Comparison of ENCODE assay signal across 9 cellular contexts in genomic region chr3:98733778-98734281, GRCh38. TPM values are rescaled to one million over a fixed set of nuclear protein-coding genes. Genes with fewer than 3 reads are reported as not detected.
DNase-seq lines count a peak whose midpoint lies in the region; ATAC-seq and TF ChIP-seq lines count a peak whose summit lies in the region.
"Had no signal": no experiment of that assay in that cellular context is flagged by ENCODE, and none has a peak within 500 bp of the region (broad histone marks: within the 10 kb centered on the region; RNA-seq: fewer than 3 reads in every experiment).

No MANE protein-coding gene starts in this region.

- WGBS in HUES64, result 11% methylated on average over 16 of the region's 16 CpGs
- WGBS in liver, result under 1% methylated on average over 16 of the region's 16 CpGs
- 26 to 45% methylated on average over 16 of the region's 16 CpGs for WGBS in thyroid gland, 2 donors

- H3K4me3 Mint-ChIP-seq in MCF 10A (ENCODE audit: unreplicated experiment), result peak overlapping the region; percentile 76

- intact Hi-C loops in MCF 10A (cut with micrococcal nuclease), result loop anchor here (2.0 kb wide), 1 partner anchor 45 kb away; no protein-coding TSS in a partner anchor
- intact Hi-C loops in thyroid gland (cut with DNase I), result loop anchor here (10.0 kb wide), 1 partner anchor 51 kb away; no protein-coding TSS in a partner anchor

- no peak overlapping the region for H3K27ac ChIP-seq in HUES64 (ENCODE audit: low read depth, low read length)
- peak overlapping the region; percentile 90 to 94 for H3K27ac ChIP-seq in liver (ENCODE audit: low read depth in 1 of 2, low read length in 2 of 2)
- peak overlapping the region in 1 of 3 donors; percentile 92 for H3K27ac ChIP-seq in thyroid gland
- no peak overlapping the region for H3K27ac ChIP-seq in WERI-Rb-1
- H3K27ac ChIP-seq: C4-2B had no signal

- peaks cover 42% of the 10 kb centered on the region for H3K27me3 ChIP-seq in HUES64 (ENCODE audit: insufficient read depth, low read length)
- no peaks in the 10 kb centered on the region for H3K27me3 ChIP-seq in liver (ENCODE audit: control insufficient read depth in 4 of 4, insufficient read depth in 4 of 4, low read length in 3 of 4)
- no peaks in the 10 kb centered on the region for H3K27me3 ChIP-seq in thyroid gland
- peaks cover 17% of the 10 kb centered on the region for H3K27me3 ChIP-seq in WERI-Rb-1 (ENCODE audit: insufficient read depth, low read depth, severe bottlenecking)

- no peaks in the 10 kb centered on the region for H3K27me3 Mint-ChIP-seq in MCF 10A (ENCODE audit: insufficient read depth, unreplicated experiment)

- no peaks in the 10 kb centered on the region for H3K36me3 Mint-ChIP-seq in MCF 10A (ENCODE audit: insufficient read depth, unreplicated experiment)

- peaks cover 12% of the 10 kb centered on the region for H3K4me1 Mint-ChIP-seq in MCF 10A (ENCODE audit: insufficient read depth, unreplicated experiment)

- H3K9me3 ChIP-seq in HUES64 (ENCODE audit: insufficient read depth, low read depth, low read length) (no peaks in the 10 kb centered on the region), liver (ENCODE audit: control insufficient read depth in 4 of 4, low read length in 3 of 4) (no peaks in the 10 kb centered on the region), thyroid gland (no peaks in the 10 kb centered on the region), WERI-Rb-1 (ENCODE audit: severe bottlenecking) (no peaks in the 10 kb centered on the region)

- H3K4me3 ChIP-seq in HUES64 (ENCODE audit: low read length) (peak overlapping the region; percentile 84), liver (ENCODE audit: low read depth in 1 of 3, low read length in 3 of 3) (peak overlapping the region; percentile 89 to 97 (median 96)), thyroid gland (replicated peaks in 1 of 3) (peak overlapping the region; percentile 63 to 86 (median 84)), WERI-Rb-1 (ENCODE audit: low read depth, low read length) (no peak overlapping the region)

- no peak for TF ChIP-seq POLR2A in thyroid gland (IDR thresholded peaks at IDR 0.05)

- CTCF ChIA-PET in MCF 10A (lab: Yijun Ruan, JAX), result interaction anchor here (0.7 to 1.5 kb wide), 6 partner anchors 22 to 772 kb away, joined by 3 to 6 read pairs (median 3); no protein-coding TSS in a partner anchor

- H3K9me3 Mint-ChIP-seq in MCF 10A (ENCODE audit: unreplicated experiment), result peaks cover 8% of the 10 kb centered on the region

- peak overlapping the region; percentile 30 for H3K27ac Mint-ChIP-seq in MCF 10A (ENCODE audit: low read depth, unreplicated experiment)

- H3K9ac ChIP-seq in HUES64 (ENCODE audit: low read depth, low read length) (peak overlapping the region; percentile 74; the same call in 1 of the 2 replicates), liver (ENCODE audit: low read depth in 1 of 2, low read length in 2 of 2) (peak overlapping the region; percentile 81 to 97)

- TF ChIP-seq CTCF in MCF 10A (IDR thresholded peaks at IDR 0.05; ENCODE audit: unreplicated experiment) (no peak), liver (IDR thresholded peaks at IDR 0.05; ENCODE audit: low read depth, low read length, missing input control) (peak; percentile 17), thyroid gland (IDR thresholded peaks at IDR 0.05) (no peak), WERI-Rb-1 (IDR thresholded peaks at IDR 0.05; ENCODE audit: low read depth, low read length) (no peak)

- POLR2A ChIA-PET in MCF 10A (lab: Yijun Ruan, JAX), result interaction anchor here (0.7 to 3.2 kb wide), 2 partner anchors 44 to 350 kb away, joined by 3 to 19 read pairs; no protein-coding TSS in a partner anchor

- H3K4me1 ChIP-seq in HUES64 (ENCODE audit: insufficient read depth, low read length), result peaks cover 14% of the 10 kb centered on the region
- peaks cover 9 to 28% (median 16%) of the 10 kb centered on the region in 4 donors for H3K4me1 ChIP-seq in liver (ENCODE audit: control insufficient read depth in 4 of 4, insufficient read depth in 4 of 4, low read length in 3 of 4)
- peaks cover 0 to 4% of the 10 kb centered on the region in 2 donors for H3K4me1 ChIP-seq in thyroid gland

- peak; percentile 45 for DNase-seq in NCI-H2171 treated with DMSO at 0.1 percent for 48 hours (lab: John Stamatoyannopoulos, UW)
- no peak for DNase-seq in NCI-H2171 (lab: John Stamatoyannopoulos, UW)
- DNase-seq in MCF 10A (ENCODE audit: unreplicated experiment), result no peak
- no peak for DNase-seq in thyroid gland
- DNase-seq in WERI-Rb-1, result no peak

- BruUV-seq in MCF 10A (replicated peaks; lab: Mats Ljungman, UMichigan), result no TSS peak

- ATAC-seq in esophagus mucosa, result no peak

- TF ChIP-seq RAD21 in liver (IDR thresholded peaks at IDR 0.05), result peak in 1 of 2 donors; percentile 49

- no peaks in the 10 kb centered on the region for H3K36me3 ChIP-seq in HUES64 (ENCODE audit: insufficient read depth, low read length)
- H3K36me3 ChIP-seq in liver (ENCODE audit: control insufficient read depth in 4 of 4, insufficient read depth in 3 of 4, low read depth in 1 of 4, low read length in 3 of 4), result peaks cover 0 to 8% (median 1%) of the 10 kb centered on the region in 4 donors
- H3K36me3 ChIP-seq in thyroid gland, result no peaks in the 10 kb centered on the region
- no peaks in the 10 kb centered on the region for H3K36me3 ChIP-seq in WERI-Rb-1

TF ChIP-seq in liver, 16 proteins besides CTCF, POLR2A, EP300 and RAD21:
- TF ChIP-seq HNF4A (conservative IDR thresholded peaks at IDR 0.05) (peak; percentile 72 to 77), GABPA (IDR thresholded peaks at IDR 0.05 in 1 of 2, conservative IDR thresholded peaks at IDR 0.05 in 1 of 2) (no peak), FOXA2 (IDR thresholded peaks at IDR 0.05) (no peak), TAF1 (conservative IDR thresholded peaks at IDR 0.05) (peak; percentile 36), ATF3 (IDR thresholded peaks at IDR 0.05) (no peak), RXRA (IDR thresholded peaks at IDR 0.05) (peak; percentile 40 to 48), NR2F2 (IDR thresholded peaks at IDR 0.05) (peak; percentile 39), YY1 (IDR thresholded peaks at IDR 0.05) (no peak), HNF4G (IDR thresholded peaks at IDR 0.05) (peak; percentile 47), FOXA1 (IDR thresholded peaks at IDR 0.05) (no peak), EGR1 (IDR thresholded peaks at IDR 0.05; ENCODE audit: low read depth in 2 of 2) (no peak), JUND (IDR thresholded peaks at IDR 0.05) (peak in 1 of 2 donors; percentile 46), SP1 (IDR thresholded peaks at IDR 0.05) (no peak), MAX (IDR thresholded peaks at IDR 0.05) (no peak), ZBTB33 (IDR thresholded peaks at IDR 0.05) (no peak)
- TF ChIP-seq, protein P1, sequence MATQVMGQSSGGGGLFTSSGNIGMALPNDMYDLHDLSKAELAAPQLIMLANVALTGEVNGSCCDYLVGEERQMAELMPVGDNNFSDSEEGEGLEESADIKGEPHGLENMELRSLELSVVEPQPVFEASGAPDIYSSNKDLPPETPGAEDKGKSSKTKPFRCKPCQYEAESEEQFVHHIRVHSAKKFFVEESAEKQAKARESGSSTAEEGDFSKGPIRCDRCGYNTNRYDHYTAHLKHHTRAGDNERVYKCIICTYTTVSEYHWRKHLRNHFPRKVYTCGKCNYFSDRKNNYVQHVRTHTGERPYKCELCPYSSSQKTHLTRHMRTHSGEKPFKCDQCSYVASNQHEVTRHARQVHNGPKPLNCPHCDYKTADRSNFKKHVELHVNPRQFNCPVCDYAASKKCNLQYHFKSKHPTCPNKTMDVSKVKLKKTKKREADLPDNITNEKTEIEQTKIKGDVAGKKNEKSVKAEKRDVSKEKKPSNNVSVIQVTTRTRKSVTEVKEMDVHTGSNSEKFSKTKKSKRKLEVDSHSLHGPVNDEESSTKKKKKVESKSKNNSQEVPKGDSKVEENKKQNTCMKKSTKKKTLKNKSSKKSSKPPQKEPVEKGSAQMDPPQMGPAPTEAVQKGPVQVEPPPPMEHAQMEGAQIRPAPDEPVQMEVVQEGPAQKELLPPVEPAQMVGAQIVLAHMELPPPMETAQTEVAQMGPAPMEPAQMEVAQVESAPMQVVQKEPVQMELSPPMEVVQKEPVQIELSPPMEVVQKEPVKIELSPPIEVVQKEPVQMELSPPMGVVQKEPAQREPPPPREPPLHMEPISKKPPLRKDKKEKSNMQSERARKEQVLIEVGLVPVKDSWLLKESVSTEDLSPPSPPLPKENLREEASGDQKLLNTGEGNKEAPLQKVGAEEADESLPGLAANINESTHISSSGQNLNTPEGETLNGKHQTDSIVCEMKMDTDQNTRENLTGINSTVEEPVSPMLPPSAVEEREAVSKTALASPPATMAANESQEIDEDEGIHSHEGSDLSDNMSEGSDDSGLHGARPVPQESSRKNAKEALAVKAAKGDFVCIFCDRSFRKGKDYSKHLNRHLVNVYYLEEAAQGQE (IDR thresholded peaks at IDR 0.05), result peak; percentile 35

RNA-seq across cellular contexts. Expression of gene ST3GAL6, which starts 29.3 kb away (rescaled TPM):
- polyA plus RNA-seq in HUES64 (2013, experiment 1 of 2), result 5.3 TPM
- polyA plus RNA-seq in HUES64 (2013, experiment 2 of 2), result 8.2 TPM
- 1.2 and 1.5 TPM in 2 replicates for total RNA-seq in MCF 10A (2022)
- total RNA-seq in liver, result 10 to 100 TPM; 20.0 to 79.7 TPM
- polyA plus RNA-seq in liver, result 10 to 100 TPM; 17.3 to 38.9 TPM
- total RNA-seq in thyroid gland, result 10 to 100 TPM in 2 of 4 donors, 1 to 10 TPM in 2; 7.4 to 14.5 (median 9.9) TPM
- 1.1 TPM for total RNA-seq in esophagus mucosa

Comparison
In these comparisons a context has a peak if more than half of its experiments do, and no peak if none do; other contexts are left out.
1. H3K27ac ChIP-seq: peak in liver (2 of 2); none in HUES64 (single experiment) and WERI-Rb-1 (single experiment).